In the genomic region with DNA sequence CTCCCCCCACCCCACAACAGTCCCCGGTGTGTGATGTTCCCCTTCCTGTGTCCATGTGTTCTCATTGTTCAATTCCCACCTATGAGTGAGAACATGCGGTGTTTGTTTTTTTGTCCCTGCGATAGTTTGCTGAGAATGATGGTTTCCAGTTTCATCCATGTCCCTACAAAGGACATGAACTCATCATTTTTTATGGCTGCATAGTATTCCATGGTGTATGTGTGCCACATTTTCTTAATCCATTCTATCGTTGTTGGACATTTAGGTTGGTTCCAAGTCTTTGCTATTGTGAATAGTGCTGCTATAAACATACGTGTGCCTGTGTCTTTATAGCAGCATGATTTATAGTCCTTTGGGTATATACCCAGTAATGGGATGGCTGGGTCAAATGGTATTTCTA, we compare ENCODE assay signal across 4 cellular contexts. TPM values are rescaled to one million over a fixed set of nuclear protein-coding genes. Genes with fewer than 3 reads are reported as not detected.
"Had no signal": no experiment of that assay in that cellular context is flagged by ENCODE, and none has a peak within 500 bp of the region (broad histone marks: within the 10 kb centered on the region; RNA-seq: fewer than 3 reads in every experiment).

No MANE protein-coding gene starts in this region.

RNA-seq across cellular contexts. Expression of gene SCIMP, which starts 17.1 kb away (rescaled TPM):
- total RNA-seq: HepG2, HT-29, HT1080, IMR-90 had no signal
- polyA plus RNA-seq: HepG2, IMR-90 had no signal
